Comparison of ENCODE assay signal across 21 cellular contexts in the genomic region with DNA sequence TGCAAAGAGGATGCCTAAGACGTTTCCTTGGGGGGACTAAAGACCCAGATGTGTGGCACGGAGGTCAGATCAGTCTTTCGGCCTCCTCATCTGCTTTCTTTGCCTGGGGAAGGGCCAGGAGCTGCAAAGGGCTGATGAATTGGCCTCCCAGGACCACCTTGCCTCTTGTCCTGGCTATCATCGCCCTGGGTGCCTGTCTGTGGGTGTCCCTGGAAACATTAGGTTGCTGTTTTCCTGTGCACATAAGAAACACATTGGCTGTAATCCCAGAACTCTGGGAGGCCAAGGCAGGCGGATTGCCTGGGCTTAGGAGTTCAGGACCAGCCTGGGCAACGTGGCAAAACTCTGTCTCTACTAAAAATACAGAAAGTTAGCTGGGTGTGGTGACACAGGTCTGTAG. TPM values are rescaled to one million over a fixed set of nuclear protein-coding genes. Genes with fewer than 3 reads are reported as not detected.
A peak's percentile ranks its signal among the peaks of the same experiment; 100 is the strongest.
DNase-seq lines count a peak whose midpoint lies in the region; ATAC-seq and TF ChIP-seq lines count a peak whose summit lies in the region.
"Had no signal": no experiment of that assay in that cellular context is flagged by ENCODE, and none has a peak within 500 bp of the region (broad histone marks: within the 10 kb centered on the region; RNA-seq: fewer than 3 reads in every experiment).

No MANE protein-coding gene starts in this region.

- H2BK15ac ChIP-seq in mesendoderm (replicated peaks; ENCODE audit: low read depth), result no peak overlapping the region

- no peaks in the 10 kb centered on the region for H3K27me3 ChIP-seq in right atrium auricular region
- no peaks in the 10 kb centered on the region for H3K27me3 ChIP-seq in mesendoderm (ENCODE audit: insufficient read depth, low read length, poor library complexity)
- H3K27me3 ChIP-seq: BLaER1 treated with 17β-estradiol and CSF1 and Interleukin-3, amounts not matched to agents 10 nM and 100 nM had no signal

- H3K4me3 ChIP-seq in right atrium auricular region, result no peak overlapping the region
- H3K4me3 ChIP-seq in mesendoderm (ENCODE audit: low read length), result no peak overlapping the region
- H3K4me3 ChIP-seq: BLaER1 treated with 17β-estradiol and CSF1 and Interleukin-3, amounts not matched to agents 10 nM and 100 nM; GM23248 had no signal

- H3K27ac ChIP-seq in right atrium auricular region, result no peak overlapping the region
- peak overlapping the region; percentile 17 for H3K27ac ChIP-seq in mesendoderm (ENCODE audit: low read depth, low read length)
- H3K27ac ChIP-seq: BLaER1 treated with 17β-estradiol and CSF1 and Interleukin-3, amounts not matched to agents 10 nM and 100 nM; GM23248 had no signal

- WGBS in mesendoderm (ENCODE audit: extremely low coverage, insufficient coverage, low lambda C conversion rate), result no CpG with 5 or more reads among the region's 6 CpGs

- H3K4me1 ChIP-seq in right atrium auricular region (no peaks in the 10 kb centered on the region), mesendoderm (ENCODE audit: control insufficient read depth, low read depth, low read length) (no peaks in the 10 kb centered on the region)

- no peak overlapping the region for H4K8ac ChIP-seq in mesendoderm (ENCODE audit: low read depth, low read length)

- H3K36me3 ChIP-seq in right atrium auricular region (no peaks in the 10 kb centered on the region), mesendoderm (ENCODE audit: control insufficient read depth, insufficient read depth, low read length) (no peaks in the 10 kb centered on the region)
- H3K36me3 ChIP-seq: BLaER1 treated with 17β-estradiol and CSF1 and Interleukin-3, amounts not matched to agents 10 nM and 100 nM had no signal

- no peak overlapping the region for H3K18ac ChIP-seq in mesendoderm (ENCODE audit: low read length)

- H3K79me2 ChIP-seq in mesendoderm (ENCODE audit: control insufficient read depth, insufficient read depth, low read length), result no peaks in the 10 kb centered on the region

- no peak overlapping the region for H3K23ac ChIP-seq in mesendoderm (ENCODE audit: low read length)

- no peak for ATAC-seq in HG02973 (IDR thresholded peaks at IDR 0.05; ENCODE audit: unreplicated experiment)
- ATAC-seq: CD8-positive, alpha-beta T cell; HepG2; Right ventricle myocardium inferior had no signal

- no peak overlapping the region for H3K9ac ChIP-seq in mesendoderm (ENCODE audit: low read length)
- H3K9ac ChIP-seq: BLaER1 treated with 17β-estradiol and CSF1 and Interleukin-3, amounts not matched to agents 10 nM and 100 nM; GM23248 had no signal

- no peak overlapping the region for H3K4ac ChIP-seq in mesendoderm (ENCODE audit: low read depth, low read length)

- TF ChIP-seq CTCF in right atrium auricular region (IDR thresholded peaks at IDR 0.05), result no peak

- DNase-seq in right atrium auricular region (ENCODE audit: low spot score), result peak; percentile 55
- DNase-seq in cardiac septum (ENCODE audit: low spot score), result no peak
- DNase-seq in mesendoderm, result no peak
- DNase-seq in posterior vena cava (ENCODE audit: low spot score), result peak; percentile 14
- DNase-seq in DMS 273 treated with DMSO at 0.1 percent for 48 hours (lab: John Stamatoyannopoulos, UW), result no peak
- no peak for DNase-seq in NCI-H510A treated with DMSO at 0.1 percent for 48 hours (lab: John Stamatoyannopoulos, UW)
- no peak for DNase-seq in cortex of kidney (lab: John Stamatoyannopoulos, UW)
- DNase-seq: Calu3, GM23248, KBM-7, NCI-H1105, NCI-H1694, NCI-H2081 treated with DMSO at 0.1 percent for 48 hours, NCI-H510A, NCI-H774 had no signal

- no peak overlapping the region for H2BK5ac ChIP-seq in mesendoderm (ENCODE audit: low read length)

- no peak overlapping the region for H3K56ac ChIP-seq in mesendoderm (ENCODE audit: low read length)

- H3K9me3 ChIP-seq in right atrium auricular region, result no peaks in the 10 kb centered on the region
- H3K9me3 ChIP-seq: BLaER1 treated with 17β-estradiol and CSF1 and Interleukin-3, amounts not matched to agents 10 nM and 100 nM had no signal

- H4K5ac ChIP-seq in mesendoderm (ENCODE audit: low read length), result no peak overlapping the region

- no peak overlapping the region for H2BK120ac ChIP-seq in mesendoderm (ENCODE audit: low read depth, low read length)

- no peak overlapping the region for H3K4me2 ChIP-seq in mesendoderm (ENCODE audit: low read length)
- H3K4me2 ChIP-seq: BLaER1 treated with 17β-estradiol and CSF1 and Interleukin-3, amounts not matched to agents 10 nM and 100 nM had no signal

- H3K79me1 ChIP-seq in mesendoderm (ENCODE audit: low read length), result no peaks in the 10 kb centered on the region

- intact Hi-C loops in cardiac septum (cut with DNase I) (no loop called here), posterior vena cava (cut with DNase I) (no loop called here)

- H2AK5ac ChIP-seq in mesendoderm (ENCODE audit: low read length), result no peak overlapping the region

RNA-seq across cellular contexts. Expression of a gene that starts 20.7 kb away (rescaled TPM):
- total RNA-seq in right atrium auricular region (not detected), cardiac septum (not detected), posterior vena cava (not detected)
- 0.07 TPM for polyA plus RNA-seq in mesendoderm (2013, experiment 1 of 2)
- polyA plus RNA-seq in mesendoderm (2013, experiment 2 of 2), result 0.14 TPM
- total RNA-seq: Calu3; CD8-positive, alpha-beta T cell; GM23248; HepG2; OCI-LY7; Right ventricle myocardium inferior had no signal
- polyA plus RNA-seq: GM23248, HepG2 had no signal

Comparison
In these comparisons a context has a peak if more than half of its experiments do, and no peak if none do; other contexts are left out.
1. DNase-seq: peak in right atrium auricular region (single experiment) and posterior vena cava (single experiment); none in cardiac septum (single experiment), mesendoderm (single experiment), DMS 273 treated with DMSO at 0.1 percent for 48 hours (single experiment), NCI-H510A treated with DMSO at 0.1 percent for 48 hours (single experiment) and cortex of kidney (single experiment).